Comparison of ENCODE assay signal across 8 cellular contexts in the genomic region with DNA sequence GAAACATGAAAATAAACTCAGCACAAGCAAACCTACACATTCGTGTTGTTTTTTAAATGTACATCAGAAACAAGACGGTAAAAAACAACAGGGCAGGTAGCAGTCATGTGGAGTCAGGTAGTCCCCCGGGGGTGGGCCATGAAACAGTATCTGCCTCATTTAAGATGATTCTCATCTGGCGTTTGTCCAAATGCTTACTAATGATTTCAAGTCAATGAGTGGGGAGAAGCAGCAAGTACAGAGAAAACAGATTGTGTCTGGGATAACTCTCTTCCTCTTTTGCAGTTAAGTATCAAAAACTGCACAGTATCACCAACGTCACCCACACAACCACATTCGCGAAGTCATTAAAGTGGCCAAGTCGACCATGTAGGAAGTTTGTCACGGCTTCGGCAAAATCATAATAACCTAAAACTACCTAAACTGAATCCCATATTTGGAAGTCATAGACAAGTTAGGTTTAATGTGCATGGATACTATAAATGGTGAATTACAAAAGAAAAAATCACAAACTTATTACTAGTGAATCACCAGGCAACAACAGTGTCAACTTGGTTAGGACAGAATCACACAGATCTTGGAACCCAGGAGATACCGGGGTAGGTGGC.
A peak's percentile ranks its signal among the peaks of the same experiment; 100 is the strongest.
DNase-seq lines count a peak whose midpoint lies in the region; ATAC-seq lines count a peak whose summit lies in the region.

No MANE protein-coding gene starts in this region.

- no peaks in the 10 kb centered on the region for H3K36me3 ChIP-seq in iPS DF 6.9 (ENCODE audit: control insufficient read depth, insufficient read depth, low read length)

- H3K4me3 ChIP-seq in iPS DF 6.9 (ENCODE audit: low read length): peak overlapping the region; percentile 94; the same call in 1 of the 2 replicates

- no CpG with 5 or more reads among the region's 11 CpGs for WGBS in iPS DF 6.9 (ENCODE audit: insufficient coverage, insufficient read length)

- no peaks in the 10 kb centered on the region for H3K27me3 ChIP-seq in iPS DF 6.9 (ENCODE audit: control insufficient read depth, insufficient read depth, low read length)

- no peak overlapping the region for H3K27ac ChIP-seq in iPS DF 6.9 (ENCODE audit: low read length)

- DNase-seq in activated effector memory CD4-positive, alpha-beta T cell treated with anti-CD3 and anti-CD28 coated beads, Interleukin-2, amount 50 U/mL, for 16 hours: peak; percentile 67
- no peak for DNase-seq in activated effector memory CD4-positive, alpha-beta T cell treated with Interleukin-2 at 50 U/mL for 16 hours
- DNase-seq in NCI-H526 treated with DMSO at 0.1 percent for 48 hours (lab: John Stamatoyannopoulos, UW) (peak; percentile 23), iPS DF 6.9 (ENCODE audit: low read depth, low spot score) (no peak), foreskin melanocyte (no peak)
- DNase-seq in activated T-cell treated with anti-CD3 and anti-CD28 coated beads, Interleukin-2, amount 50 U/mL, for 48 hours: peak; percentile 35 to 43
- peak; percentile 53 for DNase-seq in stimulated activated CD8-positive, alpha-beta memory T cell treated with anti-CD3 and anti-CD28 coated beads, Interleukin-4, amount 100 ng/mL, for 48 hours

- ATAC-seq in HG03064 (IDR thresholded peaks at IDR 0.05; ENCODE audit: low read depth, unreplicated experiment): peak; percentile 26

- no peaks in the 10 kb centered on the region for H3K4me1 ChIP-seq in iPS DF 6.9 (ENCODE audit: control insufficient read depth, insufficient read depth, low read length)

- H3K9me3 ChIP-seq in iPS DF 6.9 (ENCODE audit: control insufficient read depth, insufficient read depth, low read length): no peaks in the 10 kb centered on the region

Comparison
In these comparisons a context has a peak if more than half of its experiments do, and no peak if none do; other contexts are left out.
1. DNase-seq: peak in activated effector memory CD4-positive, alpha-beta T cell treated with anti-CD3 and anti-CD28 coated beads, Interleukin-2, amount 50 U/mL, for 16 hours (single experiment), NCI-H526 treated with DMSO at 0.1 percent for 48 hours (single experiment), activated T-cell treated with anti-CD3 and anti-CD28 coated beads, Interleukin-2, amount 50 U/mL, for 48 hours (2 of 2) and stimulated activated CD8-positive, alpha-beta memory T cell treated with anti-CD3 and anti-CD28 coated beads, Interleukin-4, amount 100 ng/mL, for 48 hours (single experiment); none in activated effector memory CD4-positive, alpha-beta T cell treated with Interleukin-2 at 50 U/mL for 16 hours (single experiment), iPS DF 6.9 (single experiment) and foreskin melanocyte (single experiment).